Comparison of ENCODE assay signal across 15 cellular contexts in genomic region chr1:8092603-8093141, GRCh38.
"Had no signal": no experiment of that assay in that cellular context is flagged by ENCODE, and none has a peak within 500 bp of the region (broad histone marks: within the 10 kb centered on the region; RNA-seq: fewer than 3 reads in every experiment).

No MANE protein-coding gene starts in this region.

- H3K36me3 ChIP-seq: neutrophil, vagina had no signal

- H3K4me3 Mint-ChIP-seq: activated CD8-positive, alpha-beta memory T cell treated with anti-CD3 and anti-CD28 coated beads, Interleukin-2, amount 10 ng/mL, durations not matched to agents 7 days and 5 days; activated naive CD4-positive, alpha-beta T cell treated with anti-CD3 and anti-CD28 coated beads, Interleukin-2, amount 50 U/mL, for 24 hours; activated T-cell treated with anti-CD3 and anti-CD28 coated beads, Interleukin-2, amount 50 U/mL, for 24 hours; effector memory CD8-positive, alpha-beta T cell; naive thymus-derived CD4-positive, alpha-beta T cell had no signal

- H3K4me3 ChIP-seq: vagina had no signal

- H3K9me3 Mint-ChIP-seq: activated naive CD4-positive, alpha-beta T cell treated with anti-CD3 and anti-CD28 coated beads, Interleukin-2, amount 50 U/mL, for 24 hours; activated T-cell treated with anti-CD3 and anti-CD28 coated beads, Interleukin-2, amount 50 U/mL, for 24 hours; effector memory CD8-positive, alpha-beta T cell; naive thymus-derived CD4-positive, alpha-beta T cell had no signal

- H3K36me3 Mint-ChIP-seq: activated naive CD4-positive, alpha-beta T cell treated with anti-CD3 and anti-CD28 coated beads, Interleukin-2, amount 50 U/mL, for 24 hours had no signal

- H3K9me3 ChIP-seq: neutrophil, vagina had no signal

- H3K27ac ChIP-seq: neutrophil, vagina had no signal

- ATAC-seq: activated CD8-positive, alpha-beta memory T cell treated with anti-CD3 and anti-CD28 coated beads, Interleukin-2, amount 10 ng/mL, durations not matched to agents 7 days and 5 days; effector memory CD8-positive, alpha-beta T cell; naive thymus-derived CD4-positive, alpha-beta T cell had no signal

- H3K27me3 ChIP-seq: vagina had no signal

- DNase-seq: activated CD4-positive, alpha-beta T cell treated with anti-CD3 and anti-CD28 coated beads, Interleukin-2, amount 50 U/mL, for 4 hours; activated CD4-positive, CD25-positive, alpha-beta regulatory T cell treated with anti-CD3 and anti-CD28 coated beads, Interleukin-2, amount 50 U/mL, for 72 hours; activated CD8-positive, alpha-beta memory T cell treated with anti-CD3 and anti-CD28 coated beads, Interleukin-2, amount 10 ng/mL, durations not matched to agents 7 days and 5 days; activated effector memory CD4-positive, alpha-beta T cell treated with Interleukin-2 at 50 U/mL for 16 hours; activated T-cell treated with anti-CD3 and anti-CD28 coated beads, Interleukin-2, amount 50 U/mL, for 24 hours; caudate nucleus; effector memory CD8-positive, alpha-beta T cell; hippocampal formation; kidney glomerular epithelial cell; midbrain; naive thymus-derived CD4-positive, alpha-beta T cell; stimulated activated CD4-positive, alpha-beta T cell treated with anti-CD3 and anti-CD28 coated beads, Interleukin-4, amount 100 ng/mL, for 4 hours had no signal

- H3K27me3 Mint-ChIP-seq: activated CD8-positive, alpha-beta memory T cell treated with anti-CD3 and anti-CD28 coated beads, Interleukin-2, amount 10 ng/mL, durations not matched to agents 7 days and 5 days had no signal

- H3K27ac Mint-ChIP-seq: activated CD8-positive, alpha-beta memory T cell treated with anti-CD3 and anti-CD28 coated beads, Interleukin-2, amount 10 ng/mL, durations not matched to agents 7 days and 5 days; activated naive CD4-positive, alpha-beta T cell treated with anti-CD3 and anti-CD28 coated beads, Interleukin-2, amount 50 U/mL, for 24 hours; activated T-cell treated with anti-CD3 and anti-CD28 coated beads, Interleukin-2, amount 50 U/mL, for 24 hours; effector memory CD8-positive, alpha-beta T cell had no signal
